ENCODE assay signal across 13 cellular contexts in genomic region chr15:71747128-71748083, GRCh38.
DNase-seq lines count a peak whose midpoint lies in the region; ATAC-seq and TF ChIP-seq lines count a peak whose summit lies in the region.
"Had no signal": no experiment of that assay in that cellular context is flagged by ENCODE, and none has a peak within 500 bp of the region (broad histone marks: within the 10 kb centered on the region; RNA-seq: fewer than 3 reads in every experiment).

No MANE protein-coding gene starts in this region.

- peaks cover 59% of the 10 kb centered on the region for H3K4me1 Mint-ChIP-seq in HFFc6 (ENCODE audit: low read depth)
- H3K4me1 Mint-ChIP-seq in activated naive CD8-positive, alpha-beta T cell treated with anti-CD3 and anti-CD28 coated beads, Interleukin-2, amount 50 U/mL, for 24 hours, result no peaks in the 10 kb centered on the region
- H3K4me1 Mint-ChIP-seq in activated naive CD8-positive, alpha-beta T cell treated with anti-CD3 and anti-CD28 coated beads for 36 hours, result peaks cover 2% of the 10 kb centered on the region

- ATAC-seq in activated naive CD8-positive, alpha-beta T cell treated with anti-CD3 and anti-CD28 coated beads, Interleukin-2, amount 50 U/mL, for 24 hours, result no peak
- ATAC-seq in HG03280 (IDR thresholded peaks at IDR 0.05; ENCODE audit: unreplicated experiment), result no peak
- ATAC-seq: stimulated activated memory B cell treated with anti-CD40 and anti-IgM and Interleukin-4, amounts not matched to agents 10 μg/mL and 1 μg/mL and 100 μg/mL, for 72 hours had no signal

- DNase-seq in HFFc6, result peak; percentile 93
- peak; percentile 69 for DNase-seq in adipocyte (ENCODE audit: low read depth)
- DNase-seq in hepatic stellate cell (ENCODE audit: low spot score), result peak; percentile 63
- no peak for DNase-seq in activated naive CD8-positive, alpha-beta T cell treated with anti-CD3 and anti-CD28 coated beads, Interleukin-2, amount 50 U/mL, for 24 hours
- no peak for DNase-seq in activated naive CD8-positive, alpha-beta T cell treated with anti-CD3 and anti-CD28 coated beads for 36 hours
- DNase-seq in ovary, result no peak
- DNase-seq: activated naive CD4-positive, alpha-beta T cell; BE2C; retina had no signal

- H3K36me3 ChIP-seq in adipocyte (ENCODE audit: control insufficient read depth, insufficient read depth, low read length, severe bottlenecking) (no peaks in the 10 kb centered on the region), ovary (no peaks in the 10 kb centered on the region)
- H3K36me3 ChIP-seq: BE2C had no signal

- peaks cover 19% of the 10 kb centered on the region for H3K36me3 Mint-ChIP-seq in HFFc6 (ENCODE audit: low read depth)
- no peaks in the 10 kb centered on the region for H3K36me3 Mint-ChIP-seq in activated naive CD8-positive, alpha-beta T cell treated with anti-CD3 and anti-CD28 coated beads, Interleukin-2, amount 50 U/mL, for 24 hours (ENCODE audit: low read depth)
- H3K36me3 Mint-ChIP-seq in activated naive CD8-positive, alpha-beta T cell treated with anti-CD3 and anti-CD28 coated beads for 36 hours, result no peaks in the 10 kb centered on the region
- H3K36me3 Mint-ChIP-seq: stimulated activated memory B cell treated with anti-CD40 and anti-IgM and Interleukin-4, amounts not matched to agents 10 μg/mL and 1 μg/mL and 100 μg/mL, for 72 hours had no signal

- H3K27me3 Mint-ChIP-seq in HFFc6 (ENCODE audit: insufficient read depth), result peaks cover 6% of the 10 kb centered on the region; the same call in 1 of the 2 replicates
- H3K27me3 Mint-ChIP-seq in activated naive CD8-positive, alpha-beta T cell treated with anti-CD3 and anti-CD28 coated beads, Interleukin-2, amount 50 U/mL, for 24 hours, result peaks cover 17% of the 10 kb centered on the region
- peaks cover 25% of the 10 kb centered on the region for H3K27me3 Mint-ChIP-seq in activated naive CD8-positive, alpha-beta T cell treated with anti-CD3 and anti-CD28 coated beads for 36 hours

- H3K4me1 ChIP-seq in adipocyte (ENCODE audit: control insufficient read depth, insufficient read depth, low read length) (peaks cover 20% of the 10 kb centered on the region), ovary (ENCODE audit: insufficient read depth) (no peaks in the 10 kb centered on the region)
- H3K4me1 ChIP-seq: BE2C had no signal

- H3K4me3 ChIP-seq in adipocyte (ENCODE audit: low read length) (no peak overlapping the region), ovary (no peak overlapping the region)

- no peak for TF ChIP-seq CTCF in 22Rv1 (IDR thresholded peaks at IDR 0.05)
- TF ChIP-seq CTCF in HFFc6 (IDR thresholded peaks at IDR 0.05), result no peak
- TF ChIP-seq CTCF in ovary (IDR thresholded peaks at IDR 0.05), result no peak

- peak overlapping the region; percentile 53 for H3K4me3 Mint-ChIP-seq in HFFc6
- H3K4me3 Mint-ChIP-seq in activated naive CD8-positive, alpha-beta T cell treated with anti-CD3 and anti-CD28 coated beads, Interleukin-2, amount 50 U/mL, for 24 hours, result no peak overlapping the region
- H3K4me3 Mint-ChIP-seq in activated naive CD8-positive, alpha-beta T cell treated with anti-CD3 and anti-CD28 coated beads for 36 hours, result no peak overlapping the region
- H3K4me3 Mint-ChIP-seq: stimulated activated memory B cell treated with anti-CD40 and anti-IgM and Interleukin-4, amounts not matched to agents 10 μg/mL and 1 μg/mL and 100 μg/mL, for 72 hours; T-helper 2 cell treated with Interferon-gamma antibody and Interleukin-4, amounts not matched to agents 5 μg/mL and 100 μg/mL, for 36 hours had no signal

- H3K27me3 ChIP-seq in adipocyte (replicated peaks; ENCODE audit: control insufficient read depth, insufficient read depth, low read length) (no peaks in the 10 kb centered on the region), ovary (no peaks in the 10 kb centered on the region)
- H3K27me3 ChIP-seq: BE2C had no signal

- WGBS in ovary, 3 donors, result 78 to 83% (median 79%) methylated on average over 12 of the region's 12 CpGs

- TF ChIP-seq POLR2A in ovary (IDR thresholded peaks at IDR 0.05), result no peak

- intact Hi-C loops in ovary (cut with DNase I), result loop anchor here in 1 of 4 donors (10.0 kb wide), 1 partner anchor 417 kb away; no protein-coding TSS in a partner anchor

- H3K9ac ChIP-seq in adipocyte (ENCODE audit: low read length), result no peak overlapping the region

- H3K9me3 Mint-ChIP-seq in HFFc6, result no peaks in the 10 kb centered on the region
- no peaks in the 10 kb centered on the region for H3K9me3 Mint-ChIP-seq in activated naive CD8-positive, alpha-beta T cell treated with anti-CD3 and anti-CD28 coated beads, Interleukin-2, amount 50 U/mL, for 24 hours
- no peaks in the 10 kb centered on the region for H3K9me3 Mint-ChIP-seq in activated naive CD8-positive, alpha-beta T cell treated with anti-CD3 and anti-CD28 coated beads for 36 hours
- H3K9me3 Mint-ChIP-seq: stimulated activated memory B cell treated with anti-CD40 and anti-IgM and Interleukin-4, amounts not matched to agents 10 μg/mL and 1 μg/mL and 100 μg/mL, for 72 hours; T-helper 2 cell treated with Interferon-gamma antibody and Interleukin-4, amounts not matched to agents 5 μg/mL and 100 μg/mL, for 36 hours had no signal

- H3K9me3 ChIP-seq in adipocyte (ENCODE audit: control insufficient read depth, low read length) (no peaks in the 10 kb centered on the region), ovary (no peaks in the 10 kb centered on the region)
- H3K9me3 ChIP-seq: BE2C had no signal

- peak overlapping the region; percentile 74 for H3K27ac Mint-ChIP-seq in HFFc6
- H3K27ac Mint-ChIP-seq in activated naive CD8-positive, alpha-beta T cell treated with anti-CD3 and anti-CD28 coated beads, Interleukin-2, amount 50 U/mL, for 24 hours, result no peak overlapping the region
- no peak overlapping the region for H3K27ac Mint-ChIP-seq in activated naive CD8-positive, alpha-beta T cell treated with anti-CD3 and anti-CD28 coated beads for 36 hours
- H3K27ac Mint-ChIP-seq: stimulated activated memory B cell treated with anti-CD40 and anti-IgM and Interleukin-4, amounts not matched to agents 10 μg/mL and 1 μg/mL and 100 μg/mL, for 72 hours; T-helper 2 cell treated with Interferon-gamma antibody and Interleukin-4, amounts not matched to agents 5 μg/mL and 100 μg/mL, for 36 hours had no signal

- TF ChIP-seq EP300 in ovary (IDR thresholded peaks at IDR 0.05), result no peak

- peak overlapping the region; percentile 83 for H3K27ac ChIP-seq in 22Rv1
- H3K27ac ChIP-seq in ovary, result no peak overlapping the region

Comparison
In these comparisons a context has a peak if more than half of its experiments do, and no peak if none do; other contexts are left out.
1. DNase-seq: peak in HFFc6 (single experiment), adipocyte (single experiment) and hepatic stellate cell (single experiment); none in activated naive CD8-positive, alpha-beta T cell treated with anti-CD3 and anti-CD28 coated beads, Interleukin-2, amount 50 U/mL, for 24 hours (single experiment), activated naive CD8-positive, alpha-beta T cell treated with anti-CD3 and anti-CD28 coated beads for 36 hours (single experiment) and ovary (0 of 5).